ENCODE assay signal across 8 cellular contexts in the genomic region with DNA sequence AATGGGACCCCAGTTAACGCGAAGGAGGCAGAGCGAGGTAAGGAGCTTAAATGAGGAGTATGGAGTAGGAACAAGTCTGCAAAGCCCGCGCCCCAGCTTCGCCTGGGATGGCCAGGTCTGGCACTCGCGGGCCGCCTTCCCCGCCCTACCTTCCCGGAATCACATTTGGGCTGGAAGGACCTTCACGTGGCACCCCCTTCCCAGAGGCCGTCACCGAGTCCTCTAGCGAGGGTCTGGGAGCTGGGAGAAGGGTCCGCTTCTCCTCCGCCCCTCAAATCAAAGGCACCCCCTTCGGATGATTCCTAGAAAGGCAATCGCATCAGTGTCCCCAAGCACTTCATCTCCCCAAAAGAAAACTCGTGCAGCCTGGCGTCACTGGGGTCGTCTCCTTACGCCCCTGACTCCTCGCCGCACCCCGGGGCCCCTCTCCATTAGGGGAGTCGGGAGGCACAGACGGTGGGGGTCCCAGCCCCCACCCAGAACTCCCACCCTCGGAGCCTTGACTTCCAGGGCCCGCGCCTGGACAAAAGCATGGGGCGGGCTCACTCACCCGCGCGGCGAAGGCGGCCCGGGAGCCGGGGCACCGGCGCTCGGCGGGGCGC. TPM values are rescaled to one million over a fixed set of nuclear protein-coding genes. Genes with fewer than 3 reads are reported as not detected.
DNase-seq lines count a peak whose midpoint lies in the region; ATAC-seq lines count a peak whose summit lies in the region.

No MANE protein-coding gene starts in this region.

- H3K4me3 ChIP-seq in ectodermal cell (ENCODE audit: insufficient read depth, low read depth, low read length) = peak overlapping the region; percentile 77

- no peaks in the 10 kb centered on the region for H3K36me3 Mint-ChIP-seq in naive thymus-derived CD8-positive, alpha-beta T cell

- peak; percentile 34 for DNase-seq in AG08396 (ENCODE audit: low spot score)
- DNase-seq in HT1080 (ENCODE audit: low read depth) = peak; percentile 47
- DNase-seq in naive thymus-derived CD8-positive, alpha-beta T cell = no peak
- DNase-seq in SHP77 (lab: John Stamatoyannopoulos, UW) = no peak
- no peak for DNase-seq in T-helper 9 cell
- DNase-seq in NCI-H187 (lab: John Stamatoyannopoulos, UW) = no peak

- peaks cover 4 to 19% (median 16%) of the 10 kb centered on the region in 4 donors for H3K4me1 Mint-ChIP-seq in naive thymus-derived CD8-positive, alpha-beta T cell

- peaks cover 26 to 65% (median 52%) of the 10 kb centered on the region in 5 donors for H3K27me3 Mint-ChIP-seq in naive thymus-derived CD8-positive, alpha-beta T cell

- H3K27ac Mint-ChIP-seq in naive thymus-derived CD8-positive, alpha-beta T cell = no peak overlapping the region

- peak overlapping the region; percentile 16 for H3K27ac ChIP-seq in ectodermal cell (ENCODE audit: insufficient read depth, low read depth, low read length, poor library complexity, severe bottlenecking)

- peak overlapping the region in 8 of 10 donors; percentile 29 to 65 (median 52) for H3K4me3 Mint-ChIP-seq in naive thymus-derived CD8-positive, alpha-beta T cell

- no peak for ATAC-seq in naive thymus-derived CD8-positive, alpha-beta T cell
- ATAC-seq in GM19467 (IDR thresholded peaks at IDR 0.05; ENCODE audit: unreplicated experiment) = no peak

- H3K27me3 ChIP-seq in ectodermal cell (ENCODE audit: control insufficient read depth, insufficient read depth, low read length, poor library complexity, severe bottlenecking) = peaks cover 6% of the 10 kb centered on the region

- WGBS in ectodermal cell, 2 experiments = 2 to 3% methylated on average over 44 of the region's 44 CpGs

- H3K9me3 Mint-ChIP-seq in naive thymus-derived CD8-positive, alpha-beta T cell = peaks cover 0 to 2% (median 0%) of the 10 kb centered on the region in 9 donors

- H3K4me1 ChIP-seq in ectodermal cell (ENCODE audit: control insufficient read depth, insufficient read depth, low read length) = peaks cover 23% of the 10 kb centered on the region

- H3K36me3 ChIP-seq in ectodermal cell (ENCODE audit: control insufficient read depth, insufficient read depth, low read length) = no peaks in the 10 kb centered on the region

- POLR2A ChIA-PET in naive thymus-derived CD8-positive, alpha-beta T cell (lab: Charles Lee) = no interaction called here

- H3K9me3 ChIP-seq in ectodermal cell (ENCODE audit: control insufficient read depth, low read length) = no peaks in the 10 kb centered on the region

RNA-seq across cellular contexts. Expression of gene MYLK, which starts 0.4 kb away (rescaled TPM):
- total RNA-seq in HT1080 (2014; rRNA removed; shearing (Covaris generic)) = 185 and 197 TPM in 2 replicates
- 91.8 and 104 TPM in 2 replicates for polyA plus RNA-seq in HT1080 (2015; cell fraction: cytosol; rRNA removed)
- polyA plus RNA-seq in HT1080 (2015; cell fraction: nucleus; rRNA removed) = 372 and 471 TPM in 2 replicates
- polyA plus RNA-seq in ectodermal cell (2013, experiment 1 of 4) = 24.7 TPM
- polyA plus RNA-seq in ectodermal cell (2013, experiment 2 of 4) = 36.3 TPM
- 22.8 TPM for polyA plus RNA-seq in ectodermal cell (2013, experiment 3 of 4)
- 25.2 TPM for polyA plus RNA-seq in ectodermal cell (2013, experiment 4 of 4)
- not detected for total RNA-seq in naive thymus-derived CD8-positive, alpha-beta T cell
- under 1 TPM; 0.02 to 0.16 (median 0.10) TPM for polyA plus RNA-seq in naive thymus-derived CD8-positive, alpha-beta T cell

Comparison
In these comparisons a context has a peak if more than half of its experiments do, and no peak if none do; other contexts are left out.
1. DNase-seq: peak in AG08396 (single experiment) and HT1080 (single experiment); none in naive thymus-derived CD8-positive, alpha-beta T cell (0 of 10), SHP77 (0 of 2), T-helper 9 cell (single experiment) and NCI-H187 (0 of 2).
2. RNA of gene MYLK, which starts 0.4 kb away (total RNA-seq): 185 to 197 TPM in HT1080; not detected in naive thymus-derived CD8-positive, alpha-beta T cell; every median in the first group is over 100 times any median in the second.